ENCODE assay signal across 14 cellular contexts in genomic region chr1:168512864-168513595, GRCh38. TPM values are rescaled to one million over a fixed set of nuclear protein-coding genes. Genes with fewer than 3 reads are reported as not detected.
DNase-seq lines count a peak whose midpoint lies in the region; ATAC-seq and TF ChIP-seq lines count a peak whose summit lies in the region.
"Had no signal": no experiment of that assay in that cellular context is flagged by ENCODE, and none has a peak within 500 bp of the region (broad histone marks: within the 10 kb centered on the region; RNA-seq: fewer than 3 reads in every experiment).

No MANE protein-coding gene starts in this region.

- H3K27me3 Mint-ChIP-seq in T-helper 17 cell: no peaks in the 10 kb centered on the region

- peaks cover 37% of the 10 kb centered on the region for H3K4me1 Mint-ChIP-seq in T-helper 17 cell

- no peaks in the 10 kb centered on the region for H3K9me3 ChIP-seq in T-helper 17 cell (ENCODE audit: control insufficient read depth, low read length, poor library complexity, severe bottlenecking)
- H3K9me3 ChIP-seq: thoracic aorta had no signal

- peaks cover 3% of the 10 kb centered on the region for H3K36me3 Mint-ChIP-seq in T-helper 17 cell (ENCODE audit: low read depth)
- H3K36me3 Mint-ChIP-seq: mesothelial cell of epicardium had no signal

- peak; percentile 72 for DNase-seq in activated CD8-positive, alpha-beta memory T cell treated with anti-CD3 and anti-CD28 coated beads for 24 hours
- DNase-seq in activated CD8-positive, alpha-beta memory T cell treated with anti-CD3 and anti-CD28 coated beads, Interleukin-2, amount 50 U/mL, for 48 hours: no peak
- no peak for DNase-seq in T-helper 17 cell
- peak; percentile 40 for DNase-seq in central memory CD4-positive, alpha-beta T cell
- DNase-seq in stimulated activated CD8-positive, alpha-beta memory T cell treated with anti-CD3 and anti-CD28 coated beads, Interleukin-4, amount 100 ng/mL, for 24 hours (ENCODE audit: low read depth): peak; percentile 12
- DNase-seq in SW480 (ENCODE audit: low spot score): no peak
- DNase-seq: Karpas-422, NCI-H187 treated with DMSO at 0.1 percent for 48 hours, NCI-H748 treated with DMSO at 0.1 percent for 48 hours, SHP77 had no signal

- ATAC-seq in T-helper 17 cell (peak; percentile 72), GM21381 (IDR thresholded peaks at IDR 0.05; ENCODE audit: unreplicated experiment) (no peak), SK-N-SH treated with all-trans-retinoic acid at 6 μM for 48 hours (no peak; the same call in 2 of the 3 replicates)

- peak overlapping the region; percentile 32 for H3K27ac Mint-ChIP-seq in T-helper 17 cell
- H3K27ac Mint-ChIP-seq: mesothelial cell of epicardium had no signal

- peak overlapping the region; percentile 58 for H3K4me3 Mint-ChIP-seq in T-helper 17 cell
- H3K4me3 Mint-ChIP-seq: mesothelial cell of epicardium had no signal

TF ChIP-seq in SK-N-SH treated with all-trans-retinoic acid at 6 μM for 48 hours, 23 proteins besides CTCF, POLR2A, EP300 and RAD21:
- TF ChIP-seq, protein P1, sequence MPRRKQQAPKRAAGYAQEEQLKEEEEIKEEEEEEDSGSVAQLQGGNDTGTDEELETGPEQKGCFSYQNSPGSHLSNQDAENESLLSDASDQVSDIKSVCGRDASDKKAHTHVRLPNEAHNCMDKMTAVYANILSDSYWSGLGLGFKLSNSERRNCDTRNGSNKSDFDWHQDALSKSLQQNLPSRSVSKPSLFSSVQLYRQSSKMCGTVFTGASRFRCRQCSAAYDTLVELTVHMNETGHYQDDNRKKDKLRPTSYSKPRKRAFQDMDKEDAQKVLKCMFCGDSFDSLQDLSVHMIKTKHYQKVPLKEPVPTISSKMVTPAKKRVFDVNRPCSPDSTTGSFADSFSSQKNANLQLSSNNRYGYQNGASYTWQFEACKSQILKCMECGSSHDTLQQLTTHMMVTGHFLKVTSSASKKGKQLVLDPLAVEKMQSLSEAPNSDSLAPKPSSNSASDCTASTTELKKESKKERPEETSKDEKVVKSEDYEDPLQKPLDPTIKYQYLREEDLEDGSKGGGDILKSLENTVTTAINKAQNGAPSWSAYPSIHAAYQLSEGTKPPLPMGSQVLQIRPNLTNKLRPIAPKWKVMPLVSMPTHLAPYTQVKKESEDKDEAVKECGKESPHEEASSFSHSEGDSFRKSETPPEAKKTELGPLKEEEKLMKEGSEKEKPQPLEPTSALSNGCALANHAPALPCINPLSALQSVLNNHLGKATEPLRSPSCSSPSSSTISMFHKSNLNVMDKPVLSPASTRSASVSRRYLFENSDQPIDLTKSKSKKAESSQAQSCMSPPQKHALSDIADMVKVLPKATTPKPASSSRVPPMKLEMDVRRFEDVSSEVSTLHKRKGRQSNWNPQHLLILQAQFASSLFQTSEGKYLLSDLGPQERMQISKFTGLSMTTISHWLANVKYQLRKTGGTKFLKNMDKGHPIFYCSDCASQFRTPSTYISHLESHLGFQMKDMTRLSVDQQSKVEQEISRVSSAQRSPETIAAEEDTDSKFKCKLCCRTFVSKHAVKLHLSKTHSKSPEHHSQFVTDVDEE (CRISPR knock-in tag; IDR thresholded peaks at IDR 0.05): no peak
- TF ChIP-seq, protein P2, sequence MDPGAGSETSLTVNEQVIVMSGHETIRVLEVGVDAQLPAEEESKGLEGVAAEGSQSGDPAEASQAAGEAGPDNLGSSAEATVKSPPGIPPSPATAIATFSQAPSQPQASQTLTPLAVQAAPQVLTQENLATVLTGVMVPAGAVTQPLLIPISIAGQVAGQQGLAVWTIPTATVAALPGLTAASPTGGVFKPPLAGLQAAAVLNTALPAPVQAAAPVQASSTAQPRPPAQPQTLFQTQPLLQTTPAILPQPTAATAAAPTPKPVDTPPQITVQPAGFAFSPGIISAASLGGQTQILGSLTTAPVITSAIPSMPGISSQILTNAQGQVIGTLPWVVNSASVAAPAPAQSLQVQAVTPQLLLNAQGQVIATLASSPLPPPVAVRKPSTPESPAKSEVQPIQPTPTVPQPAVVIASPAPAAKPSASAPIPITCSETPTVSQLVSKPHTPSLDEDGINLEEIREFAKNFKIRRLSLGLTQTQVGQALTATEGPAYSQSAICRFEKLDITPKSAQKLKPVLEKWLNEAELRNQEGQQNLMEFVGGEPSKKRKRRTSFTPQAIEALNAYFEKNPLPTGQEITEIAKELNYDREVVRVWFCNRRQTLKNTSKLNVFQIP (CRISPR knock-in tag; IDR thresholded peaks at IDR 0.05; ENCODE audit: borderline replicate concordance, low read depth): no peak
- TF ChIP-seq OSR1 (CRISPR knock-in tag; IDR thresholded peaks at IDR 0.05): no peak
- TF ChIP-seq TOX (CRISPR knock-in tag; IDR thresholded peaks at IDR 0.05; ENCODE audit: borderline replicate concordance): no peak
- TF ChIP-seq ZFP30 (CRISPR knock-in tag; IDR thresholded peaks at IDR 0.05): no peak
- no peak for TF ChIP-seq ZC3H10 (CRISPR knock-in tag; IDR thresholded peaks at IDR 0.05)
- no peak for TF ChIP-seq RARB (CRISPR knock-in tag; IDR thresholded peaks at IDR 0.05)
- TF ChIP-seq ISL1 (CRISPR knock-in tag; IDR thresholded peaks at IDR 0.05): no peak
- no peak for TF ChIP-seq ZNF70 (CRISPR knock-in tag; IDR thresholded peaks at IDR 0.05)
- no peak for TF ChIP-seq CREB5 (CRISPR knock-in tag; IDR thresholded peaks at IDR 0.05; ENCODE audit: low read depth)
- no peak for TF ChIP-seq CSRNP3 (CRISPR knock-in tag; IDR thresholded peaks at IDR 0.05)
- TF ChIP-seq TCF4 (CRISPR knock-in tag; IDR thresholded peaks at IDR 0.05; ENCODE audit: borderline replicate concordance): no peak
- no peak for TF ChIP-seq GLIS3 (CRISPR knock-in tag; IDR thresholded peaks at IDR 0.05)
- TF ChIP-seq BACH2 (CRISPR knock-in tag; IDR thresholded peaks at IDR 0.05; ENCODE audit: borderline replicate concordance): no peak
- no peak for TF ChIP-seq ZFP3 (CRISPR knock-in tag; IDR thresholded peaks at IDR 0.05)
- TF ChIP-seq ZNF8 (CRISPR knock-in tag; IDR thresholded peaks at IDR 0.05): no peak
- TF ChIP-seq CSDC2 (CRISPR knock-in tag; IDR thresholded peaks at IDR 0.05): no peak
TF ChIP-seq in SK-N-SH treated with all-trans-retinoic acid at 6 μM for 48 hours: peak in this region for 0.

RNA-seq across cellular contexts. Expression of gene XCL2, which starts 30.8 kb away (rescaled TPM):
- not detected for total RNA-seq in T-helper 17 cell
- total RNA-seq: mesothelial cell of epicardium, thoracic aorta had no signal

Comparison
In these comparisons a context has a peak if more than half of its experiments do, and no peak if none do; other contexts are left out.
1. DNase-seq: peak in activated CD8-positive, alpha-beta memory T cell treated with anti-CD3 and anti-CD28 coated beads for 24 hours (single experiment), central memory CD4-positive, alpha-beta T cell (single experiment) and stimulated activated CD8-positive, alpha-beta memory T cell treated with anti-CD3 and anti-CD28 coated beads, Interleukin-4, amount 100 ng/mL, for 24 hours (single experiment); none in activated CD8-positive, alpha-beta memory T cell treated with anti-CD3 and anti-CD28 coated beads, Interleukin-2, amount 50 U/mL, for 48 hours (single experiment), T-helper 17 cell (0 of 3) and SW480 (single experiment).